Comparison of ENCODE assay signal across 34 cellular contexts in genomic region chr1:178324003-178324402, GRCh38.
DNase-seq lines count a peak whose midpoint lies in the region; ATAC-seq, FAIRE-seq and TF ChIP-seq lines count a peak whose summit lies in the region.
"Had no signal": no experiment of that assay in that cellular context is flagged by ENCODE, and none has a peak within 500 bp of the region (broad histone marks: within the 10 kb centered on the region; RNA-seq: fewer than 3 reads in every experiment).

No MANE protein-coding gene starts in this region.

- no peaks in the 10 kb centered on the region for H3F3A ChIP-seq in smooth muscle cell (ENCODE audit: low read depth)
- no peaks in the 10 kb centered on the region for H3F3A ChIP-seq in GM23338 (replicated peaks; ENCODE audit: low read depth)

- H3K9ac ChIP-seq in OCI-LY3 (ENCODE audit: low read length) (no peak overlapping the region), smooth muscle cell (ENCODE audit: low read depth) (no peak overlapping the region), kidney (ENCODE audit: low read length in 2 of 2) (no peak overlapping the region)

- WGBS in esophagus, 2 donors: 45 to 46% methylated on average over 1 of the region's 1 CpG
- WGBS in smooth muscle cell (ENCODE audit: low lambda C conversion rate): 96% methylated on average over 1 of the region's 1 CpG

- H3K36me3 ChIP-seq in OCI-LY3 (replicated peaks; ENCODE audit: low read depth, low read length): no peaks in the 10 kb centered on the region
- H3K36me3 ChIP-seq in esophagus (ENCODE audit: control insufficient read depth in 2 of 2, insufficient read depth in 2 of 2, low read length in 1 of 2): no peaks in the 10 kb centered on the region
- no peaks in the 10 kb centered on the region for H3K36me3 ChIP-seq in smooth muscle cell (ENCODE audit: low read depth)
- H3K36me3 ChIP-seq in GM23338 (ENCODE audit: insufficient read depth): no peaks in the 10 kb centered on the region
- no peaks in the 10 kb centered on the region for H3K36me3 ChIP-seq in kidney (ENCODE audit: control insufficient read depth in 1 of 2, insufficient read depth in 2 of 2, low read length in 2 of 2)
- H3K36me3 ChIP-seq: heart right ventricle, Peyer's patch, stomach, tibial artery, vagina had no signal

- FAIRE-seq in kidney (lab: Jason Lieb, UNC): no peak
- FAIRE-seq: G401.6, H1, K562 had no signal

- H3K9me2 ChIP-seq in GM23338 (ENCODE audit: insufficient read depth): no peaks in the 10 kb centered on the region; the same call in 1 of the 2 replicates

- no peak overlapping the region for H3K27ac Mint-ChIP-seq in GM23338
- H3K27ac Mint-ChIP-seq: activated CD4-positive, alpha-beta T cell treated with anti-CD3 and anti-CD28 coated beads, Interleukin-2, amount 10 ng/mL, durations not matched to agents 24 days and 14 days; activated naive CD8-positive, alpha-beta T cell; natural killer cell had no signal

- H3K36me3 Mint-ChIP-seq in GM23338 (ENCODE audit: low read depth): no peaks in the 10 kb centered on the region
- H3K36me3 Mint-ChIP-seq: activated naive CD8-positive, alpha-beta T cell; natural killer cell had no signal

- no peaks in the 10 kb centered on the region; the same call in 2 of the 3 replicates for H3K9me3 Mint-ChIP-seq in GM23338
- H3K9me3 Mint-ChIP-seq: activated CD4-positive, alpha-beta T cell treated with anti-CD3 and anti-CD28 coated beads, Interleukin-2, amount 10 ng/mL, durations not matched to agents 24 days and 14 days had no signal

- no peak overlapping the region for H3K4me3 Mint-ChIP-seq in GM23338
- H3K4me3 Mint-ChIP-seq: activated CD4-positive, alpha-beta T cell treated with anti-CD3 and anti-CD28 coated beads, Interleukin-2, amount 10 ng/mL, durations not matched to agents 24 days and 14 days; activated naive CD8-positive, alpha-beta T cell; natural killer cell had no signal

- H3K27me3 Mint-ChIP-seq in GM23338 (ENCODE audit: insufficient read depth, low read depth, poor library complexity): peaks cover 3% of the 10 kb centered on the region
- H3K27me3 Mint-ChIP-seq: activated CD4-positive, alpha-beta T cell treated with anti-CD3 and anti-CD28 coated beads, Interleukin-2, amount 10 ng/mL, durations not matched to agents 24 days and 14 days had no signal

- H3K27ac ChIP-seq in OCI-LY3 (ENCODE audit: low read length) (no peak overlapping the region), esophagus (ENCODE audit: low read depth in 2 of 2, low read length in 1 of 2) (peak overlapping the region; percentile 22 to 31), smooth muscle cell (ENCODE audit: low read depth) (peak overlapping the region; percentile 34), GM23338 (ENCODE audit: low read depth) (no peak overlapping the region), kidney (ENCODE audit: low read depth in 2 of 2, low read length in 2 of 2) (no peak overlapping the region)
- H3K27ac ChIP-seq: coronary artery, heart right ventricle, Peyer's patch, psoas muscle, stomach, tibial artery, vagina, VCaP had no signal

- H3K4me1 Mint-ChIP-seq in GM23338: peaks cover 22% of the 10 kb centered on the region; the same call in 2 of the 3 replicates
- H3K4me1 Mint-ChIP-seq: activated CD4-positive, alpha-beta T cell treated with anti-CD3 and anti-CD28 coated beads, Interleukin-2, amount 10 ng/mL, durations not matched to agents 24 days and 14 days; natural killer cell had no signal

- H3K4me1 ChIP-seq in OCI-LY3 (ENCODE audit: low read length) (peaks cover 24% of the 10 kb centered on the region), esophagus (ENCODE audit: control insufficient read depth in 2 of 2, insufficient read depth in 2 of 2, low read length in 1 of 2) (no peaks in the 10 kb centered on the region), smooth muscle cell (ENCODE audit: low read depth) (no peaks in the 10 kb centered on the region), GM23338 (ENCODE audit: insufficient read depth) (peaks cover 21% of the 10 kb centered on the region), kidney (ENCODE audit: control insufficient read depth in 1 of 2, insufficient read depth in 1 of 2, low read depth in 1 of 2, low read length in 2 of 2) (no peaks in the 10 kb centered on the region)
- H3K4me1 ChIP-seq: Peyer's patch had no signal

- intact Hi-C loops in kidney (cut with DNase I): no loop called here

- H2AFZ ChIP-seq in OCI-LY3 (ENCODE audit: low read depth, low read length) (no peak overlapping the region), smooth muscle cell (ENCODE audit: low read depth) (no peak overlapping the region), GM23338 (no peak overlapping the region)

- TF ChIP-seq CTCF in OCI-LY3 (IDR thresholded peaks at IDR 0.05; ENCODE audit: low read depth, low read length): no peak
- TF ChIP-seq CTCF in smooth muscle cell (IDR thresholded peaks at IDR 0.05; ENCODE audit: borderline replicate concordance, insufficient read depth, poor library complexity, severe bottlenecking): no peak
- no peak for TF ChIP-seq CTCF in GM23338 (conservative IDR thresholded peaks at IDR 0.05; ENCODE audit: low read depth in 2 of 2)
- no peak for TF ChIP-seq CTCF in kidney (IDR thresholded peaks at IDR 0.05; ENCODE audit: borderline replicate concordance, extremely low read depth, insufficient read depth)

- H4K20me1 ChIP-seq in OCI-LY3 (ENCODE audit: insufficient read depth, low read length) (no peaks in the 10 kb centered on the region), smooth muscle cell (ENCODE audit: low read depth) (peaks cover 22% of the 10 kb centered on the region), GM23338 (replicated peaks; ENCODE audit: insufficient read depth) (no peaks in the 10 kb centered on the region; the same call in 1 of the 2 replicates)

- DNase-seq in HCEC 1CT (peak; percentile 32), smooth muscle cell (lab: John Stamatoyannopoulos, UW; ENCODE audit: unreplicated experiment) (no peak), GM23338 (ENCODE audit: low spot score) (no peak), kidney (no peak), NCI-H1092 treated with DMSO at 0.1 percent for 48 hours (lab: John Stamatoyannopoulos, UW) (no peak)
- DNase-seq: activated CD4-positive, alpha-beta T cell treated with anti-CD3 and anti-CD28 coated beads, Interleukin-2, amount 10 ng/mL, durations not matched to agents 24 days and 14 days; activated effector memory CD4-positive, alpha-beta T cell treated with anti-CD3 and anti-CD28 coated beads, Interleukin-2, amount 50 U/mL, for 16 hours; anterior cingulate cortex; effector CD8-positive, alpha-beta T cell; erythroblast; foreskin fibroblast; heart right ventricle; natural killer cell; NCI-H1417; NCI-H2081; NCI-H69; nucleus accumbens; Peyer's patch; psoas muscle; stimulated activated CD4-positive, alpha-beta T cell treated with anti-CD3 and anti-CD28 coated beads, Interleukin-4, amount 100 ng/mL, for 1 hour; stomach; T1000; tibial artery had no signal

- H3K9me3 ChIP-seq in OCI-LY3 (ENCODE audit: insufficient read depth, low read length) (no peaks in the 10 kb centered on the region), esophagus (ENCODE audit: control insufficient read depth in 2 of 2, insufficient read depth in 1 of 2, low read depth in 1 of 2, low read length in 1 of 2) (no peaks in the 10 kb centered on the region), smooth muscle cell (replicated peaks; ENCODE audit: low read depth) (no peaks in the 10 kb centered on the region), kidney (ENCODE audit: control insufficient read depth in 1 of 2, low read length in 2 of 2) (no peaks in the 10 kb centered on the region)
- H3K9me3 ChIP-seq: heart right ventricle, Peyer's patch, psoas muscle, stomach, tibial artery, vagina had no signal

- H3K4me3 ChIP-seq in OCI-LY3 (ENCODE audit: low read length) (no peak overlapping the region), esophagus (ENCODE audit: low read depth in 1 of 2, low read length in 2 of 2) (no peak overlapping the region), smooth muscle cell (no peak overlapping the region), GM23338 (no peak overlapping the region), kidney (ENCODE audit: low read length in 2 of 2) (no peak overlapping the region)
- H3K4me3 ChIP-seq: coronary artery, heart right ventricle, K562, lung, Peyer's patch, psoas muscle, stomach, tibial artery, vagina had no signal

- 0 out of 2 replicates have a peak, but pooled peaks cover 7% of the 10 kb centered on the region for H3K27me3 ChIP-seq in OCI-LY3 (ENCODE audit: low read depth, low read length)
- no peaks in the 10 kb centered on the region for H3K27me3 ChIP-seq in esophagus (ENCODE audit: control insufficient read depth in 1 of 2, insufficient read depth in 2 of 2, low read length in 2 of 2)
- H3K27me3 ChIP-seq in smooth muscle cell (ENCODE audit: low read depth): no peaks in the 10 kb centered on the region
- H3K27me3 ChIP-seq in GM23338 (ENCODE audit: insufficient read depth): no peaks in the 10 kb centered on the region
- H3K27me3 ChIP-seq: heart right ventricle, Peyer's patch, stomach, tibial artery, vagina had no signal

- H3K4me2 ChIP-seq in OCI-LY3 (ENCODE audit: low read length): peak overlapping the region; percentile 3; the same call in 1 of the 2 replicates
- H3K4me2 ChIP-seq in smooth muscle cell: no peak overlapping the region
- no peak overlapping the region for H3K4me2 ChIP-seq in GM23338

- H3K79me2 ChIP-seq in OCI-LY3 (ENCODE audit: low read length): no peaks in the 10 kb centered on the region
- peaks cover 26% of the 10 kb centered on the region for H3K79me2 ChIP-seq in smooth muscle cell (ENCODE audit: low read depth)
- peaks cover 85% of the 10 kb centered on the region for H3K79me2 ChIP-seq in GM23338 (replicated peaks; ENCODE audit: insufficient read depth)

- ATAC-seq in GM23338: no peak
- ATAC-seq: heart right ventricle, K562, natural killer cell, psoas muscle, sciatic nerve had no signal

TF ChIP-seq in GM23338, 12 proteins besides CTCF, POLR2A, EP300 and RAD21:
- TF ChIP-seq EZH2phosphoT487 (IDR thresholded peaks at IDR 0.05; ENCODE audit: unreplicated experiment): no peak
- no peak for TF ChIP-seq STAT1 (IDR thresholded peaks at IDR 0.05; ENCODE audit: unreplicated experiment)

Comparison
In these comparisons a context has a peak if more than half of its experiments do, and no peak if none do; other contexts are left out.
1. H3K27ac ChIP-seq: peak in esophagus (2 of 2) and smooth muscle cell (single experiment); none in OCI-LY3 (single experiment), GM23338 (single experiment) and kidney (0 of 2).